In genomic region chr1:9291914-9292360, GRCh38 we compare ENCODE assay signal across 7 cellular contexts. TPM values are rescaled to one million over a fixed set of nuclear protein-coding genes. Genes with fewer than 3 reads are reported as not detected.
DNase-seq lines count a peak whose midpoint lies in the region; ATAC-seq and TF ChIP-seq lines count a peak whose summit lies in the region.

No MANE protein-coding gene starts in this region.

- no peak for TF ChIP-seq EP300 in sigmoid colon (IDR thresholded peaks at IDR 0.05)

- H3K36me3 ChIP-seq in left ventricle myocardium inferior, result no peaks in the 10 kb centered on the region
- no peaks in the 10 kb centered on the region for H3K36me3 ChIP-seq in sigmoid colon

- peaks cover 24% of the 10 kb centered on the region for H3K9me3 ChIP-seq in left ventricle myocardium inferior (replicated peaks)
- H3K9me3 ChIP-seq in sigmoid colon, result peaks cover 0 to 8% (median 1%) of the 10 kb centered on the region in 4 donors

- ATAC-seq in activated CD8-positive, alpha-beta T cell treated with anti-CD3 and anti-CD28 coated beads for 36 hours, result no peak
- no peak for ATAC-seq in HG02884 (IDR thresholded peaks at IDR 0.05; ENCODE audit: unreplicated experiment)
- no peak for ATAC-seq in GM21360 (IDR thresholded peaks at IDR 0.05; ENCODE audit: unreplicated experiment)

- H3K36me3 Mint-ChIP-seq in HFFc6 (ENCODE audit: low read depth), result peaks cover 10% of the 10 kb centered on the region; the same call in 1 of the 2 replicates
- peaks cover 2% of the 10 kb centered on the region for H3K36me3 Mint-ChIP-seq in activated CD8-positive, alpha-beta T cell treated with anti-CD3 and anti-CD28 coated beads for 36 hours (ENCODE audit: low read depth)

- POLR2A ChIA-PET in activated CD8-positive, alpha-beta T cell treated with anti-CD3 and anti-CD28 coated beads for 36 hours (lab: Charles Lee), result interaction anchor here (0.5 to 1.4 kb wide), 3 partner anchors 12 to 249 kb away, joined by 3 to 4 read pairs (median 3); no protein-coding TSS in a partner anchor
- POLR2A ChIA-PET in GM10248 (lab: Yijun Ruan, JAX), result interaction anchor here (1.1 kb wide), 1 partner anchor 16 kb away, joined by 3 read pairs; no protein-coding TSS in a partner anchor

- intact Hi-C loops in activated CD8-positive, alpha-beta T cell treated with anti-CD3 and anti-CD28 coated beads for 36 hours (cut with micrococcal nuclease), result no loop called here
- intact Hi-C loops in left ventricle myocardium inferior (cut with micrococcal nuclease), result no loop called here
- intact Hi-C loops in sigmoid colon (cut with DNase I), result loop anchor here (2.0 to 5.0 kb wide), 4 partner anchors 45 to 157 kb away; no protein-coding TSS in a partner anchor

- peak; percentile 60 for DNase-seq in HFFc6
- DNase-seq in activated CD8-positive, alpha-beta T cell treated with anti-CD3 and anti-CD28 coated beads for 36 hours, result no peak
- DNase-seq in left ventricle myocardium inferior, result peak; percentile 65
- DNase-seq in sigmoid colon, result peak; percentile 83
- no peak for DNase-seq in GM10248 (ENCODE audit: extremely low spot score)

- H3K27ac ChIP-seq in left ventricle myocardium inferior (replicated peaks) (peak overlapping the region; percentile 91), sigmoid colon (peak overlapping the region; percentile 90 to 98 (median 94))

- H3K4me3 ChIP-seq in left ventricle myocardium inferior (peak overlapping the region; percentile 96), sigmoid colon (peak overlapping the region; percentile 80 to 99 (median 88))

- no peaks in the 10 kb centered on the region for H3K27me3 ChIP-seq in left ventricle myocardium inferior (ENCODE audit: low read depth)
- H3K27me3 ChIP-seq in sigmoid colon, result no peaks in the 10 kb centered on the region

- WGBS in sigmoid colon, 2 donors, result 9 to 39% methylated on average over 13 of the region's 13 CpGs

- TF ChIP-seq POLR2A in sigmoid colon (IDR thresholded peaks at IDR 0.05), result no peak

- H3K9me3 Mint-ChIP-seq in HFFc6, result peaks cover 10% of the 10 kb centered on the region
- H3K9me3 Mint-ChIP-seq in activated CD8-positive, alpha-beta T cell treated with anti-CD3 and anti-CD28 coated beads for 36 hours, result peaks cover 10% of the 10 kb centered on the region

- H3K4me1 ChIP-seq in left ventricle myocardium inferior (peaks cover 59% of the 10 kb centered on the region), sigmoid colon (peaks cover 0 to 55% (median 36%) of the 10 kb centered on the region in 4 donors)

- CTCF ChIA-PET in activated CD8-positive, alpha-beta T cell treated with anti-CD3 and anti-CD28 coated beads for 36 hours (lab: Charles Lee), result interaction anchor here (0.9 to 5.9 kb wide), 5 partner anchors 21 to 203 kb away, joined by 3 to 129 read pairs (median 4); no protein-coding TSS in a partner anchor
- CTCF ChIA-PET in GM10248 (lab: Yijun Ruan, JAX), result interaction anchor here (1.3 to 6.2 kb wide), 3 partner anchors 25 to 199 kb away, joined by 8 to 84 read pairs (median 9); no protein-coding TSS in a partner anchor

- no peak for TF ChIP-seq CTCF in HFFc6 (IDR thresholded peaks at IDR 0.05)
- TF ChIP-seq CTCF in activated CD8-positive, alpha-beta T cell treated with anti-CD3 and anti-CD28 coated beads for 36 hours (IDR thresholded peaks at IDR 0.05), result no peak
- TF ChIP-seq CTCF in left ventricle myocardium inferior (IDR thresholded peaks at IDR 0.05; ENCODE audit: borderline replicate concordance), result no peak
- TF ChIP-seq CTCF in sigmoid colon (IDR thresholded peaks at IDR 0.05), result no peak
- no peak for TF ChIP-seq CTCF in GM10248 (IDR thresholded peaks at IDR 0.05; ENCODE audit: control extremely low read depth, extremely low read depth, low read depth, missing control alignments)

- peak overlapping the region; percentile 81 for H3K4me3 Mint-ChIP-seq in HFFc6
- H3K4me3 Mint-ChIP-seq in activated CD8-positive, alpha-beta T cell treated with anti-CD3 and anti-CD28 coated beads for 36 hours, result peak overlapping the region; percentile 30

- peaks cover 25% of the 10 kb centered on the region for H3K4me1 Mint-ChIP-seq in HFFc6 (ENCODE audit: low read depth)
- H3K4me1 Mint-ChIP-seq in activated CD8-positive, alpha-beta T cell treated with anti-CD3 and anti-CD28 coated beads for 36 hours (ENCODE audit: low read depth), result peaks cover 14% of the 10 kb centered on the region

- H3K27ac Mint-ChIP-seq in HFFc6, result peak overlapping the region; percentile 62
- H3K27ac Mint-ChIP-seq in activated CD8-positive, alpha-beta T cell treated with anti-CD3 and anti-CD28 coated beads for 36 hours, result no peak overlapping the region

- no peaks in the 10 kb centered on the region for H3K27me3 Mint-ChIP-seq in HFFc6 (ENCODE audit: insufficient read depth)
- peaks cover 2% of the 10 kb centered on the region for H3K27me3 Mint-ChIP-seq in activated CD8-positive, alpha-beta T cell treated with anti-CD3 and anti-CD28 coated beads for 36 hours

RNA-seq across cellular contexts. Expression of gene SPSB1, which starts 0.8 kb away (rescaled TPM):
- total RNA-seq in HFFc6 (2021; fragmentation: NEBNext Ultra II Directional; extraction: Animal tissue kit (Norgen Biotek cat#: 25700)), result 10 to 100 TPM in 1 of 6 experiments, 1 to 10 TPM in 5; 5.9 to 10.4 (median 8.6) TPM
- total RNA-seq in activated CD8-positive, alpha-beta T cell treated with anti-CD3 and anti-CD28 coated beads for 36 hours, result 1 to 10 TPM; 1.1 to 1.5 TPM
- 17.6 TPM for total RNA-seq in left ventricle myocardium inferior
- total RNA-seq in sigmoid colon, result 10 to 100 TPM; 17.4 to 34.3 (median 24.1) TPM
- polyA plus RNA-seq in sigmoid colon, result 10 to 100 TPM; 25.7 to 31.2 (median 26.4) TPM

RNA-seq across cellular contexts. Expression of gene H6PD, which starts 57.4 kb away (rescaled TPM):
- 10 to 100 TPM; 14.6 to 19.6 (median 16.1) TPM for total RNA-seq in HFFc6 (2021; fragmentation: NEBNext Ultra II Directional; extraction: Animal tissue kit (Norgen Biotek cat#: 25700))
- 1 to 10 TPM; 7.5 to 7.8 TPM for total RNA-seq in activated CD8-positive, alpha-beta T cell treated with anti-CD3 and anti-CD28 coated beads for 36 hours
- total RNA-seq in left ventricle myocardium inferior (21.9 TPM), sigmoid colon (10 to 100 TPM; 21.6 to 34.3 (median 25.0) TPM)
- polyA plus RNA-seq in sigmoid colon, result 10 to 100 TPM in 1 of 3 donors, 1 to 10 TPM in 2; 2.8 to 25.9 (median 3.0) TPM

Comparison
In these comparisons a context has a peak if more than half of its experiments do, and no peak if none do; other contexts are left out.
1. DNase-seq: peak in HFFc6 (single experiment), left ventricle myocardium inferior (single experiment) and sigmoid colon (single experiment); none in activated CD8-positive, alpha-beta T cell treated with anti-CD3 and anti-CD28 coated beads for 36 hours (single experiment) and GM10248 (single experiment).